Comparison of ENCODE assay signal across 32 cellular contexts in genomic region chr4:128134925-128135324, GRCh38.
"Had no signal": no experiment of that assay in that cellular context is flagged by ENCODE, and none has a peak within 500 bp of the region (broad histone marks: within the 10 kb centered on the region; RNA-seq: fewer than 3 reads in every experiment).

No MANE protein-coding gene starts in this region.

- H3K4me3 ChIP-seq: adrenal gland, ascending aorta, body of pancreas, breast epithelium, cardiac muscle cell had no signal

- H3K4me1 ChIP-seq: adrenal gland, ascending aorta, body of pancreas, breast epithelium had no signal

- H3K36me3 ChIP-seq: adrenal gland, ascending aorta, brain microvascular endothelial cell, breast epithelium, cardiac muscle cell had no signal

- ATAC-seq: activated naive CD4-positive, alpha-beta T cell treated with anti-CD3 and anti-CD28 coated beads, Interleukin-2, amount 50 U/mL, for 72 hours; activated naive CD8-positive, alpha-beta T cell treated with anti-CD3 and anti-CD28 coated beads, Interleukin-2, amount 50 U/mL, for 24 hours; activated T-cell treated with anti-CD3 and anti-CD28 coated beads, Interleukin-2, amount 50 U/mL, for 4 hours; activated T-cell treated with anti-CD3 and anti-CD28 coated beads, Interleukin-2, amount 50 U/mL, for 72 hours; activated T-helper 17 cell treated with anti-CD3 and anti-CD28 coated beads, Interleukin-2, amount 50 U/mL, for 72 hours; body of pancreas had no signal

- DNase-seq: activated effector memory CD4-positive, alpha-beta T cell treated with anti-CD3 and anti-CD28 coated beads, Interleukin-2, amount 50 U/mL, for 16 hours; activated effector memory CD4-positive, alpha-beta T cell treated with Interleukin-2 at 50 U/mL for 16 hours; activated gamma-delta T cell; activated gamma-delta T cell treated with Interleukin-2 at 50 U/mL for 16 hours; activated naive CD4-positive, alpha-beta T cell; activated naive CD4-positive, alpha-beta T cell treated with anti-CD3 and anti-CD28 coated beads for 36 hours; activated naive CD4-positive, alpha-beta T cell treated with anti-CD3 and anti-CD28 coated beads, Interleukin-2, amount 10 ng/mL, durations not matched to agents 7 days and 5 days; activated naive CD4-positive, alpha-beta T cell treated with anti-CD3 and anti-CD28 coated beads, Interleukin-2, amount 50 U/mL, for 16 hours; activated naive CD4-positive, alpha-beta T cell treated with Interleukin-2 at 50 U/mL for 16 hours; activated naive CD8-positive, alpha-beta T cell treated with anti-CD3 and anti-CD28 coated beads for 36 hours; activated naive CD8-positive, alpha-beta T cell treated with anti-CD3 and anti-CD28 coated beads, Interleukin-2, amount 10 ng/mL, durations not matched to agents 7 days and 5 days; activated naive CD8-positive, alpha-beta T cell treated with anti-CD3 and anti-CD28 coated beads, Interleukin-2, amount 50 U/mL, for 24 hours; activated T-cell treated with anti-CD3 and anti-CD28 coated beads, Interleukin-2, amount 50 U/mL, for 4 hours; activated T-cell treated with anti-CD3 and anti-CD28 coated beads, Interleukin-2, amount 50 U/mL, for 48 hours; activated T-cell treated with anti-CD3 and anti-CD28 coated beads, Interleukin-2, amount 50 U/mL, for 72 hours; adrenal gland; amniotic stem cell; amygdala; anterior cingulate cortex; aorta; body of pancreas; brain microvascular endothelial cell; caudate nucleus; central memory CD4-positive, alpha-beta T cell; cerebellar nuclear complex had no signal

- H3K27ac ChIP-seq: adrenal gland, ascending aorta, body of pancreas, brain microvascular endothelial cell, breast epithelium, cardiac muscle cell had no signal

- H3K9me3 ChIP-seq: adrenal gland, ascending aorta, body of pancreas, breast epithelium had no signal

- FAIRE-seq: astrocyte, bronchial epithelial cell had no signal
